In the genomic region with DNA sequence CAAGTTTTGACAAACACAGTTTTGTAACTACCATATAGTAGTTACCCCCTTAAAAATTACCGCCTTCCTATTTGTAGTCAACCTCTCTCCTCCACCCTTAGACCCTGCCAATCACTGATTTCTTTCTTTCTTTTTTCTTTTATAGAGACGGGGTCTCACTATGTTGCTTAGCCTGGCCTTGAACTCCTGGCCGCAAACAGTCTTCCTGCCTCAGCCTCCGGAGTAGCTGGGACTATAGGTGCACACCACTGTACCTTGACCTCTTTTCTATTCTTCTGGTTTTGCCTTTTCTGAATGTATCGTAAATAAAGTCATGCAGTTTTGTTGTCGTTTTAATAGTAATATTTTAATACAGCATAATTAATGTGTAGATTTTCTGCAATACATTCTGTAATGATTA, we compare ENCODE assay signal across 1 cellular context.
TF ChIP-seq lines count a peak whose summit lies in the region.

No MANE protein-coding gene starts in this region.

TF ChIP-seq in HepG2, 621 proteins besides CTCF, POLR2A, EP300 and RAD21 (continued from another document):
- TF ChIP-seq, protein P1, sequence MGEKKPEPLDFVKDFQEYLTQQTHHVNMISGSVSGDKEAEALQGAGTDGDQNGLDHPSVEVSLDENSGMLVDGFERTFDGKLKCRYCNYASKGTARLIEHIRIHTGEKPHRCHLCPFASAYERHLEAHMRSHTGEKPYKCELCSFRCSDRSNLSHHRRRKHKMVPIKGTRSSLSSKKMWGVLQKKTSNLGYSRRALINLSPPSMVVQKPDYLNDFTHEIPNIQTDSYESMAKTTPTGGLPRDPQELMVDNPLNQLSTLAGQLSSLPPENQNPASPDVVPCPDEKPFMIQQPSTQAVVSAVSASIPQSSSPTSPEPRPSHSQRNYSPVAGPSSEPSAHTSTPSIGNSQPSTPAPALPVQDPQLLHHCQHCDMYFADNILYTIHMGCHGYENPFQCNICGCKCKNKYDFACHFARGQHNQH (CRISPR knock-in tag; IDR thresholded peaks at IDR 0.05), result no peak
- no peak for TF ChIP-seq ZNF337 (CRISPR knock-in tag; IDR thresholded peaks at IDR 0.05; ENCODE audit: borderline replicate concordance, low read depth)
- no peak for TF ChIP-seq ZNF850 (CRISPR knock-in tag; conservative IDR thresholded peaks at IDR 0.05)
- no peak for TF ChIP-seq ZNF383 (CRISPR knock-in tag; IDR thresholded peaks at IDR 0.05; ENCODE audit: borderline replicate concordance)
- no peak for TF ChIP-seq WIZ (CRISPR knock-in tag; IDR thresholded peaks at IDR 0.05)
- TF ChIP-seq ZNF543 (CRISPR knock-in tag; IDR thresholded peaks at IDR 0.05), result no peak
- no peak for TF ChIP-seq ZNF34 (CRISPR knock-in tag; IDR thresholded peaks at IDR 0.05; ENCODE audit: borderline replicate concordance)
- TF ChIP-seq FOXP1 (IDR thresholded peaks at IDR 0.05), result no peak
- TF ChIP-seq FOXP1 (CRISPR knock-in tag; IDR thresholded peaks at IDR 0.05), result no peak
- TF ChIP-seq, protein P2, sequence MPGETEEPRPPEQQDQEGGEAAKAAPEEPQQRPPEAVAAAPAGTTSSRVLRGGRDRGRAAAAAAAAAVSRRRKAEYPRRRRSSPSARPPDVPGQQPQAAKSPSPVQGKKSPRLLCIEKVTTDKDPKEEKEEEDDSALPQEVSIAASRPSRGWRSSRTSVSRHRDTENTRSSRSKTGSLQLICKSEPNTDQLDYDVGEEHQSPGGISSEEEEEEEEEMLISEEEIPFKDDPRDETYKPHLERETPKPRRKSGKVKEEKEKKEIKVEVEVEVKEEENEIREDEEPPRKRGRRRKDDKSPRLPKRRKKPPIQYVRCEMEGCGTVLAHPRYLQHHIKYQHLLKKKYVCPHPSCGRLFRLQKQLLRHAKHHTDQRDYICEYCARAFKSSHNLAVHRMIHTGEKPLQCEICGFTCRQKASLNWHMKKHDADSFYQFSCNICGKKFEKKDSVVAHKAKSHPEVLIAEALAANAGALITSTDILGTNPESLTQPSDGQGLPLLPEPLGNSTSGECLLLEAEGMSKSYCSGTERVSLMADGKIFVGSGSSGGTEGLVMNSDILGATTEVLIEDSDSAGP (CRISPR knock-in tag; IDR thresholded peaks at IDR 0.05; ENCODE audit: borderline replicate concordance), result no peak
- TF ChIP-seq, protein P3, sequence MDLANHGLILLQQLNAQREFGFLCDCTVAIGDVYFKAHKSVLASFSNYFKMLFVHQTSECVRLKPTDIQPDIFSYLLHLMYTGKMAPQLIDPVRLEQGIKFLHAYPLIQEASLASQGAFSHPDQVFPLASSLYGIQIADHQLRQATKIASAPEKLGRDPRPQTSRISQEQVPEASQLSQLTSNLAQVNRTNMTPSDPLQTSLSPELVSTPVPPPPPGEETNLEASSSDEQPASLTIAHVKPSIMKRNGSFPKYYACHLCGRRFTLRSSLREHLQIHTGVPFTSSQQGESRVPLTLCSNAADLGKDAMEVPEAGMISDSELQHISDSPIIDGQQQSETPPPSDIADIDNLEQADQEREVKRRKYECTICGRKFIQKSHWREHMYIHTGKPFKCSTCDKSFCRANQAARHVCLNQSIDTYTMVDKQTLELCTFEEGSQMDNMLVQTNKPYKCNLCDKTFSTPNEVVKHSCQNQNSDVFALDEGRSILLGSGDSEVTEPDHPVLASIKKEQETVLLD (CRISPR knock-in tag; IDR thresholded peaks at IDR 0.05; ENCODE audit: low read depth), result no peak
- TF ChIP-seq SALL1 (CRISPR knock-in tag; IDR thresholded peaks at IDR 0.05), result peak; percentile 60
- TF ChIP-seq ZFP36 (IDR thresholded peaks at IDR 0.05; ENCODE audit: borderline replicate concordance, low read depth, low read length, partially characterized antibody), result no peak
- TF ChIP-seq DPF2 (CRISPR knock-in tag; IDR thresholded peaks at IDR 0.05; ENCODE audit: borderline replicate concordance, low read depth), result no peak
- no peak for TF ChIP-seq TP53 (CRISPR knock-in tag; conservative IDR thresholded peaks at IDR 0.05)
- TF ChIP-seq NCOA2 (CRISPR knock-in tag; IDR thresholded peaks at IDR 0.05), result peak; percentile 13; the same call in 1 of the 2 replicates
- no peak for TF ChIP-seq YEATS4 (CRISPR knock-in tag; IDR thresholded peaks at IDR 0.05; ENCODE audit: borderline replicate concordance)
- TF ChIP-seq ZNF558 (CRISPR knock-in tag; IDR thresholded peaks at IDR 0.05; ENCODE audit: borderline replicate concordance), result no peak
- TF ChIP-seq, protein P4, sequence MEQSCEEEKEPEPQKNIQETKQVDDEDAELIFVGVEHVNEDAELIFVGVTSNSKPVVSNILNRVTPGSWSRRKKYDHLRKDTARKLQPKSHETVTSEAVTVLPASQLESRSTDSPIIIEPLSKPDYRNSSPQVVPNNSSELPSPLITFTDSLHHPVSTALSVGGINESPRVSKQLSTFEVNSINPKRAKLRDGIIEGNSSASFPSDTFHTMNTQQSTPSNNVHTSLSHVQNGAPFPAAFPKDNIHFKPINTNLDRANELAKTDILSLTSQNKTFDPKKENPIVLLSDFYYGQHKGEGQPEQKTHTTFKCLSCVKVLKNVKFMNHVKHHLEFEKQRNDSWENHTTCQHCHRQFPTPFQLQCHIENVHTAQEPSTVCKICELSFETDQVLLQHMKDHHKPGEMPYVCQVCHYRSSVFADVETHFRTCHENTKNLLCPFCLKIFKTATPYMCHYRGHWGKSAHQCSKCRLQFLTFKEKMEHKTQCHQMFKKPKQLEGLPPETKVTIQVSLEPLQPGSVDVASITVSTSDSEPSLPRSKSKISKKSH (CRISPR knock-in tag; IDR thresholded peaks at IDR 0.05; ENCODE audit: borderline replicate concordance), result no peak
- TF ChIP-seq, protein P5, sequence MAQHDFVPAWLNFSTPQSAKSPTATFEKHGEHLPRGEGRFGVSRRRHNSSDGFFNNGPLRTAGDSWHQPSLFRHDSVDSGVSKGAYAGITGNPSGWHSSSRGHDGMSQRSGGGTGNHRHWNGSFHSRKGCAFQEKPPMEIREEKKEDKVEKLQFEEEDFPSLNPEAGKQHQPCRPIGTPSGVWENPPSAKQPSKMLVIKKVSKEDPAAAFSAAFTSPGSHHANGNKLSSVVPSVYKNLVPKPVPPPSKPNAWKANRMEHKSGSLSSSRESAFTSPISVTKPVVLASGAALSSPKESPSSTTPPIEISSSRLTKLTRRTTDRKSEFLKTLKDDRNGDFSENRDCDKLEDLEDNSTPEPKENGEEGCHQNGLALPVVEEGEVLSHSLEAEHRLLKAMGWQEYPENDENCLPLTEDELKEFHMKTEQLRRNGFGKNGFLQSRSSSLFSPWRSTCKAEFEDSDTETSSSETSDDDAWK (CRISPR knock-in tag; IDR thresholded peaks at IDR 0.05), result no peak
- no peak for TF ChIP-seq KLF9 (CRISPR knock-in tag; IDR thresholded peaks at IDR 0.05; ENCODE audit: low read depth)
- TF ChIP-seq SOX13 (IDR thresholded peaks at IDR 0.05), result no peak
- peak in 1 of 2 experiments; percentile 52; a peak in 1 of 4 replicates for TF ChIP-seq SOX13 (CRISPR knock-in tag; conservative IDR thresholded peaks at IDR 0.05 in 1 of 2, IDR thresholded peaks at IDR 0.05 in 1 of 2)
- no peak for TF ChIP-seq RFX1 (IDR thresholded peaks at IDR 0.05)
- no peak for TF ChIP-seq ZNF777 (CRISPR knock-in tag; IDR thresholded peaks at IDR 0.05)
- no peak for TF ChIP-seq ZNF703 (CRISPR knock-in tag; IDR thresholded peaks at IDR 0.05; ENCODE audit: borderline replicate concordance)
- TF ChIP-seq ZNF737 (CRISPR knock-in tag; IDR thresholded peaks at IDR 0.05; ENCODE audit: borderline replicate concordance), result no peak
- no peak for TF ChIP-seq STAT5B (CRISPR knock-in tag; IDR thresholded peaks at IDR 0.05)
- TF ChIP-seq ZNF274 (CRISPR knock-in tag; IDR thresholded peaks at IDR 0.05), result no peak
- TF ChIP-seq ZMYM2 (CRISPR knock-in tag; IDR thresholded peaks at IDR 0.05), result peak; percentile 72; the same call in 1 of the 2 replicates
- TF ChIP-seq, protein P6, sequence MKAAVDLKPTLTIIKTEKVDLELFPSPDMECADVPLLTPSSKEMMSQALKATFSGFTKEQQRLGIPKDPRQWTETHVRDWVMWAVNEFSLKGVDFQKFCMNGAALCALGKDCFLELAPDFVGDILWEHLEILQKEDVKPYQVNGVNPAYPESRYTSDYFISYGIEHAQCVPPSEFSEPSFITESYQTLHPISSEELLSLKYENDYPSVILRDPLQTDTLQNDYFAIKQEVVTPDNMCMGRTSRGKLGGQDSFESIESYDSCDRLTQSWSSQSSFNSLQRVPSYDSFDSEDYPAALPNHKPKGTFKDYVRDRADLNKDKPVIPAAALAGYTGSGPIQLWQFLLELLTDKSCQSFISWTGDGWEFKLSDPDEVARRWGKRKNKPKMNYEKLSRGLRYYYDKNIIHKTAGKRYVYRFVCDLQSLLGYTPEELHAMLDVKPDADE (CRISPR knock-in tag; IDR thresholded peaks at IDR 0.05), result no peak
- no peak for TF ChIP-seq ZNF124 (CRISPR knock-in tag; IDR thresholded peaks at IDR 0.05)
- no peak for TF ChIP-seq ZNF749 (CRISPR knock-in tag; IDR thresholded peaks at IDR 0.05; ENCODE audit: borderline replicate concordance)
- TF ChIP-seq ARHGAP35 (CRISPR knock-in tag; IDR thresholded peaks at IDR 0.05; ENCODE audit: borderline replicate concordance), result no peak
- no peak for TF ChIP-seq SRY (CRISPR knock-in tag; IDR thresholded peaks at IDR 0.05)
- TF ChIP-seq, protein P7, sequence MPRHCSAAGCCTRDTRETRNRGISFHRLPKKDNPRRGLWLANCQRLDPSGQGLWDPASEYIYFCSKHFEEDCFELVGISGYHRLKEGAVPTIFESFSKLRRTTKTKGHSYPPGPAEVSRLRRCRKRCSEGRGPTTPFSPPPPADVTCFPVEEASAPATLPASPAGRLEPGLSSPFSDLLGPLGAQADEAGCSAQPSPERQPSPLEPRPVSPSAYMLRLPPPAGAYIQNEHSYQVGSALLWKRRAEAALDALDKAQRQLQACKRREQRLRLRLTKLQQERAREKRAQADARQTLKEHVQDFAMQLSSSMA (CRISPR knock-in tag; IDR thresholded peaks at IDR 0.05), result no peak
- peak; percentile 68 for TF ChIP-seq HNF4A (CRISPR knock-in tag; IDR thresholded peaks at IDR 0.05)
- no peak for TF ChIP-seq DNMT1 (CRISPR knock-in tag; IDR thresholded peaks at IDR 0.05)
